25 cellular contexts compared by ENCODE assay signal in genomic region chr1:54339126-54339525, GRCh38.
DNase-seq lines count a peak whose midpoint lies in the region; ATAC-seq, FAIRE-seq and TF ChIP-seq lines count a peak whose summit lies in the region.
"Had no signal": no experiment of that assay in that cellular context is flagged by ENCODE, and none has a peak within 500 bp of the region (broad histone marks: within the 10 kb centered on the region; RNA-seq: fewer than 3 reads in every experiment).

No MANE protein-coding gene starts in this region.

- no peaks in the 10 kb centered on the region for H3K27me3 ChIP-seq in CD4-positive, alpha-beta T cell (ENCODE audit: control insufficient read depth, insufficient read depth, low read length)
- H3K27me3 ChIP-seq: BLaER1 treated with 17β-estradiol and CSF1 and Interleukin-3, amounts not matched to agents 10 nM and 100 nM; right lobe of liver; suprapubic skin had no signal

- no peak overlapping the region for H3K4me3 Mint-ChIP-seq in CD4-positive, alpha-beta T cell
- H3K4me3 Mint-ChIP-seq in brain = no peak overlapping the region
- no peak overlapping the region for H3K4me3 Mint-ChIP-seq in mesothelial cell of epicardium
- H3K4me3 Mint-ChIP-seq: activated CD4-positive, alpha-beta T cell treated with anti-CD3 and anti-CD28 coated beads for 36 hours; dendritic cell treated with granulocyte-macrophage colony-stimulating factor and Interleukin-4, amounts not matched to agents 40 ng/mL and 50 ng/mL, for 4 days; stimulated activated naive B cell treated with anti-CD40 and anti-IgM and Interleukin-4, amounts not matched to agents 10 μg/mL and 1 μg/mL and 100 μg/mL, for 72 hours; T-helper 1 cell treated with Interleukin-12 subunit alpha and Interleukin-12 subunit beta and Interleukin-4 antibody, amounts not matched to agents 30 μg/mL and 1 μg/mL, for 36 hours had no signal

- CTCF ChIA-PET in CD4-positive, alpha-beta T cell (lab: Charles Lee) = no interaction called here

- H3K27me3 Mint-ChIP-seq in CD4-positive, alpha-beta T cell = no peaks in the 10 kb centered on the region
- H3K27me3 Mint-ChIP-seq in brain (peaks cover 2% of the 10 kb centered on the region), mesothelial cell of epicardium (ENCODE audit: low read depth) (no peaks in the 10 kb centered on the region)
- H3K27me3 Mint-ChIP-seq: activated CD4-positive, alpha-beta T cell treated with anti-CD3 and anti-CD28 coated beads for 36 hours; dendritic cell treated with granulocyte-macrophage colony-stimulating factor and Interleukin-4, amounts not matched to agents 40 ng/mL and 50 ng/mL, for 4 days; stimulated activated naive B cell treated with anti-CD40 and anti-IgM and Interleukin-4, amounts not matched to agents 10 μg/mL and 1 μg/mL and 100 μg/mL, for 72 hours had no signal

- H3K9me3 Mint-ChIP-seq in CD4-positive, alpha-beta T cell = no peaks in the 10 kb centered on the region
- H3K9me3 Mint-ChIP-seq in brain = peaks cover 0 to 3% (median 0%) of the 10 kb centered on the region in 5 experiments
- H3K9me3 Mint-ChIP-seq in mesothelial cell of epicardium = no peaks in the 10 kb centered on the region
- H3K9me3 Mint-ChIP-seq: dendritic cell treated with granulocyte-macrophage colony-stimulating factor and Interleukin-4, amounts not matched to agents 40 ng/mL and 50 ng/mL, for 4 days; stimulated activated naive B cell treated with anti-CD40 and anti-IgM and Interleukin-4, amounts not matched to agents 10 μg/mL and 1 μg/mL and 100 μg/mL, for 72 hours; T-helper 1 cell treated with Interleukin-12 subunit alpha and Interleukin-12 subunit beta and Interleukin-4 antibody, amounts not matched to agents 30 μg/mL and 1 μg/mL, for 36 hours had no signal

- H3K36me3 Mint-ChIP-seq in CD4-positive, alpha-beta T cell (ENCODE audit: low read depth) = peaks cover 5% of the 10 kb centered on the region
- H3K36me3 Mint-ChIP-seq in brain (peaks cover 15% of the 10 kb centered on the region), mesothelial cell of epicardium (peaks cover 7% of the 10 kb centered on the region)
- H3K36me3 Mint-ChIP-seq: stimulated activated naive B cell treated with anti-CD40 and anti-IgM and Interleukin-4, amounts not matched to agents 10 μg/mL and 1 μg/mL and 100 μg/mL, for 72 hours had no signal

- peaks cover 63% of the 10 kb centered on the region for H3K4me1 Mint-ChIP-seq in CD4-positive, alpha-beta T cell (ENCODE audit: low read depth)
- peaks cover 98% of the 10 kb centered on the region for H3K4me1 Mint-ChIP-seq in brain
- H3K4me1 Mint-ChIP-seq in mesothelial cell of epicardium = peaks cover 86% of the 10 kb centered on the region

- DNase-seq in CD4-positive, alpha-beta T cell = no peak
- DNase-seq in D721Med (ENCODE audit: insufficient read length, low spot score) (no peak), mesothelial cell of epicardium (ENCODE audit: low spot score in 2 of 2, unreplicated experiment in 2 of 2) (no peak), DMS153 treated with DMSO at 0.1 percent for 48 hours (lab: John Stamatoyannopoulos, UW; ENCODE audit: unreplicated experiment) (no peak), cerebellar nuclear complex (lab: John Stamatoyannopoulos, UW) (no peak)
- DNase-seq: activated CD4-positive, alpha-beta T cell treated with anti-CD3 and anti-CD28 coated beads for 36 hours; activated gamma-delta T cell treated with Interleukin-2 at 50 U/mL for 16 hours; aorta; caudate nucleus; GOT3; mucosa of descending colon; NCI-H446 treated with DMSO at 0.1 percent for 48 hours; NCI-H82; right lobe of liver; stimulated activated CD4-positive, alpha-beta T cell treated with anti-CD3 and anti-CD28 coated beads, Interleukin-4, amount 100 ng/mL, for 4 hours; stimulated activated naive B cell treated with anti-CD40 and anti-IgM and Interleukin-4, amounts not matched to agents 10 μg/mL and 1 μg/mL and 100 μg/mL, for 72 hours had no signal

- peak; percentile 56 for FAIRE-seq in D721Med (lab: Jason Lieb, UNC)
- FAIRE-seq: GM12878, keratinocyte had no signal

- intact Hi-C loops in CD4-positive, alpha-beta T cell (cut with DNase I, micrococcal nuclease) = loop anchor here in 1 of 2 experiments (5.0 kb wide), 1 partner anchor 42 kb away; no protein-coding TSS in a partner anchor

- no peak for ATAC-seq in CD4-positive, alpha-beta T cell (ENCODE audit: poor library complexity)
- no peak for ATAC-seq in HG03039 (IDR thresholded peaks at IDR 0.05; ENCODE audit: unreplicated experiment)
- ATAC-seq: activated CD4-positive, alpha-beta T cell treated with anti-CD3 and anti-CD28 coated beads for 36 hours; GM12878; mucosa of descending colon; right lobe of liver; stimulated activated naive B cell treated with anti-CD40 and anti-IgM and Interleukin-4, amounts not matched to agents 10 μg/mL and 1 μg/mL and 100 μg/mL, for 72 hours had no signal

- no peaks in the 10 kb centered on the region for H3K9me3 ChIP-seq in CD4-positive, alpha-beta T cell (ENCODE audit: control insufficient read depth, low read length)
- H3K9me3 ChIP-seq: mucosa of descending colon, right lobe of liver, suprapubic skin had no signal

- peak overlapping the region; percentile 63 for H3K27ac Mint-ChIP-seq in CD4-positive, alpha-beta T cell
- peak overlapping the region in 4 of 5 experiments; percentile 30 to 87 (median 58) for H3K27ac Mint-ChIP-seq in brain
- H3K27ac Mint-ChIP-seq in mesothelial cell of epicardium = peak overlapping the region; percentile 95
- H3K27ac Mint-ChIP-seq: activated CD4-positive, alpha-beta T cell treated with anti-CD3 and anti-CD28 coated beads for 36 hours; dendritic cell treated with granulocyte-macrophage colony-stimulating factor and Interleukin-4, amounts not matched to agents 40 ng/mL and 50 ng/mL, for 4 days; stimulated activated naive B cell treated with anti-CD40 and anti-IgM and Interleukin-4, amounts not matched to agents 10 μg/mL and 1 μg/mL and 100 μg/mL, for 72 hours; T-helper 1 cell treated with Interleukin-12 subunit alpha and Interleukin-12 subunit beta and Interleukin-4 antibody, amounts not matched to agents 30 μg/mL and 1 μg/mL, for 36 hours had no signal

- H3K27ac ChIP-seq in CD4-positive, alpha-beta T cell (ENCODE audit: low read depth, low read length) = no peak overlapping the region
- H3K27ac ChIP-seq: BLaER1 treated with 17β-estradiol and CSF1 and Interleukin-3, amounts not matched to agents 10 nM and 100 nM; right lobe of liver; RWPE1; suprapubic skin had no signal

- TF ChIP-seq CTCF in CD4-positive, alpha-beta T cell (IDR thresholded peaks at IDR 0.05) = no peak
- TF ChIP-seq CTCF in D721Med (IDR thresholded peaks at IDR 0.05; ENCODE audit: insufficient read depth, missing control alignments) (no peak), brain (conservative IDR thresholded peaks at IDR 0.05) (no peak), mesothelial cell of epicardium (IDR thresholded peaks at IDR 0.05; ENCODE audit: unreplicated experiment) (no peak)

- POLR2A ChIA-PET in CD4-positive, alpha-beta T cell (lab: Charles Lee) = no interaction called here
